ENCODE assay signal across 11 cellular contexts in the genomic region with DNA sequence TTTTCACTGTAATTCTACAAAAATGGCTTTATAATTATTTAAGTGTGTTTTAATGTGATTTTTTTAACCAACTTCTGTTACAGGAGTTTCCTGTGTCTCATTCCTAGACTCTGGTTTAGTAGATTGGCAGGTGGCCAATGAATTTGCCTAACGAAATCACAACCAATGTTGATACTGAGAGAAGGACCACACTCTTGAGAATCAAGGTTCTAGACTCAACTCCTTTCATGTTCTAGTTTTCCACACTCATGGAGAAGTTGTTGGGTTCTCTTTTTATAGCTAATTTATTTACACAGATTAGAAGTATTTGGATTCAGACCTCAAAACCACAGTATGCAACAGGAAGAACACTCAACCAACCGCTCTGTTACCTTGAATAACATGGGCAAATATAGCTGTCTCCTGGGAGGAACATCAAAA. TPM values are rescaled to one million over a fixed set of nuclear protein-coding genes. Genes with fewer than 3 reads are reported as not detected.
A peak's percentile ranks its signal among the peaks of the same experiment; 100 is the strongest.
DNase-seq lines count a peak whose midpoint lies in the region; ATAC-seq lines count a peak whose summit lies in the region.
"Had no signal": no experiment of that assay in that cellular context is flagged by ENCODE, and none has a peak within 500 bp of the region (broad histone marks: within the 10 kb centered on the region; RNA-seq: fewer than 3 reads in every experiment).

No MANE protein-coding gene starts in this region.

- DNase-seq in activated CD4-positive, alpha-beta T cell treated with anti-CD3 and anti-CD28 coated beads for 36 hours: peak; percentile 42
- DNase-seq in activated CD4-positive, alpha-beta T cell treated with anti-CD3 and anti-CD28 coated beads, Interleukin-2, amount 50 U/mL, for 4 hours: no peak
- DNase-seq in Karpas-422 (peak; percentile 69), amniotic epithelial cell (ENCODE audit: low read depth) (peak; percentile 63), T-helper 9 cell (no peak)
- DNase-seq in naive thymus-derived CD4-positive, alpha-beta T cell: peak in 5 of 9 donors; percentile 14 to 38 (median 26)
- DNase-seq: AML-193, NCI-H1417, Peyer's patch had no signal

- H3K27me3 Mint-ChIP-seq in activated CD4-positive, alpha-beta T cell treated with anti-CD3 and anti-CD28 coated beads for 36 hours: no peaks in the 10 kb centered on the region
- H3K27me3 Mint-ChIP-seq in naive thymus-derived CD4-positive, alpha-beta T cell: no peaks in the 10 kb centered on the region

- peaks cover 19% of the 10 kb centered on the region for H3K4me1 Mint-ChIP-seq in activated CD4-positive, alpha-beta T cell treated with anti-CD3 and anti-CD28 coated beads for 36 hours
- peaks cover 11 to 29% (median 24%) of the 10 kb centered on the region in 7 donors for H3K4me1 Mint-ChIP-seq in naive thymus-derived CD4-positive, alpha-beta T cell

- intact Hi-C loops in activated CD4-positive, alpha-beta T cell treated with anti-CD3 and anti-CD28 coated beads for 36 hours (cut with DNase I, micrococcal nuclease): loop anchor here in 1 of 2 experiments (5.0 kb wide), 1 partner anchor 384 kb away; no protein-coding TSS in a partner anchor
- intact Hi-C loops in naive thymus-derived CD4-positive, alpha-beta T cell (cut with micrococcal nuclease): no loop called here

- peaks cover 74% of the 10 kb centered on the region for H3K79me2 ChIP-seq in Karpas-422 (ENCODE audit: low read length)

- no peak overlapping the region for H3K4me3 Mint-ChIP-seq in activated CD4-positive, alpha-beta T cell treated with anti-CD3 and anti-CD28 coated beads for 36 hours
- H3K4me3 Mint-ChIP-seq in naive thymus-derived CD4-positive, alpha-beta T cell: peak overlapping the region in 8 of 10 donors; percentile 42 to 64 (median 58)

- H3K9me3 Mint-ChIP-seq in activated CD4-positive, alpha-beta T cell treated with anti-CD3 and anti-CD28 coated beads for 36 hours (ENCODE audit: low read depth): no peaks in the 10 kb centered on the region
- H3K9me3 Mint-ChIP-seq in naive thymus-derived CD4-positive, alpha-beta T cell: no peaks in the 10 kb centered on the region

- peak overlapping the region; percentile 53 for H3K27ac ChIP-seq in Karpas-422 (ENCODE audit: low read length)
- H3K27ac ChIP-seq in naive thymus-derived CD4-positive, alpha-beta T cell (ENCODE audit: low read depth, low read length): peak overlapping the region; percentile 49
- H3K27ac ChIP-seq: Peyer's patch had no signal

- H3K4me2 ChIP-seq in Karpas-422 (ENCODE audit: low read depth, low read length, poor library complexity, severe bottlenecking): peak overlapping the region; percentile 0

- no peaks in the 10 kb centered on the region for H3K9me2 ChIP-seq in Karpas-422 (replicated peaks; ENCODE audit: insufficient read depth, low read length)

- peaks cover 80% of the 10 kb centered on the region for H3K36me3 ChIP-seq in Karpas-422 (ENCODE audit: insufficient read depth, low read length)
- H3K36me3 ChIP-seq in naive thymus-derived CD4-positive, alpha-beta T cell (ENCODE audit: control insufficient read depth in 2 of 3, insufficient read depth in 3 of 3, low read length in 3 of 3): peaks cover 22 to 75% (median 29%) of the 10 kb centered on the region in 3 experiments

- H3K9ac ChIP-seq in Karpas-422 (ENCODE audit: low read length): no peak overlapping the region

- H4K20me1 ChIP-seq in Karpas-422 (ENCODE audit: insufficient read depth, low read depth, low read length): peaks cover 15% of the 10 kb centered on the region; the same call in 1 of the 2 replicates

- no peak overlapping the region for H2AFZ ChIP-seq in Karpas-422 (ENCODE audit: low read length)

- H3K9me3 ChIP-seq in Karpas-422 (ENCODE audit: low read length): no peaks in the 10 kb centered on the region
- H3K9me3 ChIP-seq in naive thymus-derived CD4-positive, alpha-beta T cell (ENCODE audit: control insufficient read depth in 2 of 3, low read length in 3 of 3): no peaks in the 10 kb centered on the region
- H3K9me3 ChIP-seq: Peyer's patch had no signal

- no peaks in the 10 kb centered on the region for H3K27me3 ChIP-seq in Karpas-422 (ENCODE audit: low read length)
- H3K27me3 ChIP-seq in naive thymus-derived CD4-positive, alpha-beta T cell (ENCODE audit: control insufficient read depth in 2 of 2, insufficient read depth in 2 of 2, low read length in 2 of 2): no peaks in the 10 kb centered on the region
- H3K27me3 ChIP-seq: Peyer's patch had no signal

- ATAC-seq in activated CD4-positive, alpha-beta T cell treated with anti-CD3 and anti-CD28 coated beads for 36 hours: peak; percentile 85
- ATAC-seq in naive thymus-derived CD4-positive, alpha-beta T cell: peak; percentile 48
- no peak for ATAC-seq in GM19351 (IDR thresholded peaks at IDR 0.05; ENCODE audit: unreplicated experiment)
- no peak for ATAC-seq in GM21786 (IDR thresholded peaks at IDR 0.05; ENCODE audit: unreplicated experiment)

- peaks cover 15% of the 10 kb centered on the region for H3K4me1 ChIP-seq in Karpas-422 (ENCODE audit: low read length)
- peaks cover 12 to 14% of the 10 kb centered on the region in 2 donors for H3K4me1 ChIP-seq in naive thymus-derived CD4-positive, alpha-beta T cell (ENCODE audit: control insufficient read depth in 2 of 2, insufficient read depth in 2 of 2, low read length in 2 of 2)
- H3K4me1 ChIP-seq: Peyer's patch had no signal

- POLR2A ChIA-PET in activated CD4-positive, alpha-beta T cell treated with anti-CD3 and anti-CD28 coated beads for 36 hours (lab: Charles Lee): no interaction called here
- POLR2A ChIA-PET in naive thymus-derived CD4-positive, alpha-beta T cell (lab: Charles Lee): interaction anchor here (0.5 to 1.7 kb wide), 7 partner anchors 8 to 366 kb away, joined by 3 to 8 read pairs (median 4); a partner anchor contains a TSS

- peak overlapping the region; percentile 72 for H3K27ac Mint-ChIP-seq in activated CD4-positive, alpha-beta T cell treated with anti-CD3 and anti-CD28 coated beads for 36 hours
- peak overlapping the region; percentile 53 to 92 (median 77) for H3K27ac Mint-ChIP-seq in naive thymus-derived CD4-positive, alpha-beta T cell

- CTCF ChIA-PET in activated CD4-positive, alpha-beta T cell treated with anti-CD3 and anti-CD28 coated beads for 36 hours (lab: Charles Lee): interaction anchor here (0.7 to 1.4 kb wide), 2 partner anchors 17 to 19 kb away, joined by 3 read pairs; no protein-coding TSS in a partner anchor
- CTCF ChIA-PET in naive thymus-derived CD4-positive, alpha-beta T cell (lab: Charles Lee): interaction anchor here (1.7 kb wide), 1 partner anchor 68 kb away, joined by 6 read pairs; no protein-coding TSS in a partner anchor

- H3K36me3 Mint-ChIP-seq in activated CD4-positive, alpha-beta T cell treated with anti-CD3 and anti-CD28 coated beads for 36 hours (ENCODE audit: low read depth): peaks cover 55% of the 10 kb centered on the region
- peaks cover 0 to 50% (median 30%) of the 10 kb centered on the region in 5 donors for H3K36me3 Mint-ChIP-seq in naive thymus-derived CD4-positive, alpha-beta T cell

- H3K4me3 ChIP-seq in Karpas-422 (ENCODE audit: low read length): no peak overlapping the region
- no peak overlapping the region for H3K4me3 ChIP-seq in naive thymus-derived CD4-positive, alpha-beta T cell (ENCODE audit: low read length)
- H3K4me3 ChIP-seq: Peyer's patch had no signal

RNA-seq across cellular contexts. Expression of a gene that starts 22.6 kb away (rescaled TPM):
- 10 to 100 TPM; 63.7 to 67.6 TPM for total RNA-seq in activated CD4-positive, alpha-beta T cell treated with anti-CD3 and anti-CD28 coated beads for 36 hours
- 235 and 376 TPM in 2 replicates for total RNA-seq in Karpas-422 (2014; rRNA removed; shearing (Covaris generic); ENCODE audit: low replicate concordance)
- 100 to 1,000 TPM; 109 to 186 (median 165) TPM for total RNA-seq in naive thymus-derived CD4-positive, alpha-beta T cell
- 10 to 100 TPM; 15.3 to 20.4 TPM for polyA plus RNA-seq in naive thymus-derived CD4-positive, alpha-beta T cell

RNA-seq across cellular contexts. Expression of a gene that starts 44.6 kb away (rescaled TPM):
- 100 to 1,000 TPM; 187 to 214 TPM for total RNA-seq in activated CD4-positive, alpha-beta T cell treated with anti-CD3 and anti-CD28 coated beads for 36 hours
- 181 and 251 TPM in 2 replicates for total RNA-seq in Karpas-422 (2014; rRNA removed; shearing (Covaris generic); ENCODE audit: low replicate concordance)
- 100 to 1,000 TPM; 132 to 192 (median 181) TPM for total RNA-seq in naive thymus-derived CD4-positive, alpha-beta T cell
- polyA plus RNA-seq in naive thymus-derived CD4-positive, alpha-beta T cell: 10 to 100 TPM; 40.2 to 45.1 TPM

Comparison
In these comparisons a context has a peak if more than half of its experiments do, and no peak if none do; other contexts are left out.
1. DNase-seq: peak in activated CD4-positive, alpha-beta T cell treated with anti-CD3 and anti-CD28 coated beads for 36 hours (single experiment), Karpas-422 (single experiment), amniotic epithelial cell (single experiment) and naive thymus-derived CD4-positive, alpha-beta T cell (5 of 9); none in activated CD4-positive, alpha-beta T cell treated with anti-CD3 and anti-CD28 coated beads, Interleukin-2, amount 50 U/mL, for 4 hours (0 of 2) and T-helper 9 cell (single experiment).
2. ATAC-seq: peak in activated CD4-positive, alpha-beta T cell treated with anti-CD3 and anti-CD28 coated beads for 36 hours (single experiment) and naive thymus-derived CD4-positive, alpha-beta T cell (single experiment); none in GM19351 (single experiment) and GM21786 (single experiment).